9 cellular contexts compared by ENCODE assay signal in the genomic region with DNA sequence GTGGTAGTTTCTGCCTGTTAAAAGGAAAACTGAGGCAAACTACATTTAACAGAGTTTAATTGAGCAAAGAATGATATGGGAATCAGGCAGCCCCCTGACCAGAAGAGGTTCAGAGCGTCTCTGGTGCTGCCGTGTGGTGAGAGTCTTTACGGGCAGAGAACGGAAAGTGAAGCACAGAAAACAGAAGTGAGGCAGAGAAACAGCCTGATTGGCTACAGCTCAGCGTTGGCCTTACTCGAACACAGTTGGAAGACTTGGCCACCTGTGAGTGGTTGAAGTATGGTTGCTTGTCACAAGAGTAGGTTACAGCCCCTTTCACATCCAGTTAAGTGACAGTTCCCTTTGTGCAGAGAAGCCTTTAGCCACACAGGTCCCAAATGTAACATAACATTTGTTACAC. TPM values are rescaled to one million over a fixed set of nuclear protein-coding genes. Genes with fewer than 3 reads are reported as not detected.
DNase-seq lines count a peak whose midpoint lies in the region; ATAC-seq and TF ChIP-seq lines count a peak whose summit lies in the region.
"Had no signal": no experiment of that assay in that cellular context is flagged by ENCODE, and none has a peak within 500 bp of the region (broad histone marks: within the 10 kb centered on the region; RNA-seq: fewer than 3 reads in every experiment).

No MANE protein-coding gene starts in this region.

- peak overlapping the region; percentile 70 to 77 for H3K27ac Mint-ChIP-seq in T-cell

- 22% methylated on average over 6 of the region's 6 CpGs for WGBS in esophagus muscularis mucosa

- H3K9me3 Mint-ChIP-seq in T-cell: no peaks in the 10 kb centered on the region

- H3K27ac ChIP-seq in esophagus muscularis mucosa (replicated peaks in 1 of 4): no peak overlapping the region
- H3K27ac ChIP-seq: parathyroid adenoma had no signal

- H3K4me3 ChIP-seq in esophagus muscularis mucosa: peak overlapping the region; percentile 11 to 27 (median 17)

- H3K4me1 Mint-ChIP-seq in T-cell: peaks cover 11 to 20% (median 19%) of the 10 kb centered on the region in 3 donors

- H3K9me3 ChIP-seq in esophagus muscularis mucosa: no peaks in the 10 kb centered on the region

- H3K4me3 Mint-ChIP-seq in T-cell: peak overlapping the region; percentile 70 to 79 (median 77)

- TF ChIP-seq POLR2A in esophagus muscularis mucosa (IDR thresholded peaks at IDR 0.05; ENCODE audit: low read depth): no peak

- DNase-seq in activated T-cell treated with anti-CD3 and anti-CD28 coated beads for 24 hours (ENCODE audit: low read depth): peak; percentile 25
- no peak for DNase-seq in activated T-cell treated with anti-CD3 and anti-CD28 coated beads, Interleukin-2, amount 50 U/mL, for 1 hour
- peak in 30 of 34 experiments; percentile 15 to 71 (median 34) for DNase-seq in T-cell
- DNase-seq in esophagus muscularis mucosa (ENCODE audit: extremely low spot score): no peak
- DNase-seq in stimulated activated CD4-positive, alpha-beta T cell treated with anti-CD3 and anti-CD28 coated beads, Interleukin-4, amount 100 ng/mL, for 1 hour: peak; percentile 20
- no peak for DNase-seq in NCI-H1417 (lab: John Stamatoyannopoulos, UW)
- DNase-seq in NCI-H1930 (lab: John Stamatoyannopoulos, UW): no peak

- CTCF ChIA-PET in T-cell (lab: Charles Lee): interaction anchor here in 1 of 2 donors (1.8 kb wide), 1 partner anchor 13 kb away, joined by 11 read pairs; no protein-coding TSS in a partner anchor

- no peaks in the 10 kb centered on the region for H3K27me3 ChIP-seq in esophagus muscularis mucosa

- POLR2A ChIA-PET in T-cell (lab: Charles Lee): interaction anchor here in 1 of 2 donors (0.8 to 1.1 kb wide), 2 partner anchors 13 kb away, joined by 8 read pairs; no protein-coding TSS in a partner anchor

- no peaks in the 10 kb centered on the region for H3K36me3 Mint-ChIP-seq in T-cell

- ATAC-seq in HG03045 (IDR thresholded peaks at IDR 0.05; ENCODE audit: unreplicated experiment) (peak; percentile 98), T-cell (replicated peaks in 1 of 4) (peak; percentile 91 to 99 (median 96))

- H3K4me1 ChIP-seq in esophagus muscularis mucosa: peaks cover 0 to 10% (median 3%) of the 10 kb centered on the region in 4 donors
- H3K4me1 ChIP-seq: parathyroid adenoma had no signal

- no peaks in the 10 kb centered on the region for H3K36me3 ChIP-seq in esophagus muscularis mucosa

- no peak for TF ChIP-seq EP300 in esophagus muscularis mucosa (IDR thresholded peaks at IDR 0.05)

- intact Hi-C loops in esophagus muscularis mucosa (cut with DNase I): no loop called here

- peaks cover 6 to 8% of the 10 kb centered on the region in 2 donors for H3K27me3 Mint-ChIP-seq in T-cell

- TF ChIP-seq CTCF in esophagus muscularis mucosa (IDR thresholded peaks at IDR 0.05): no peak

RNA-seq across cellular contexts. Expression of a gene that starts 16.9 kb away (rescaled TPM):
- total RNA-seq in T-cell (1 to 10 TPM; 3.5 to 6.6 (median 3.8) TPM), esophagus muscularis mucosa (1 to 10 TPM; 1.2 to 4.6 (median 2.2) TPM)

Comparison
In these comparisons a context has a peak if more than half of its experiments do, and no peak if none do; other contexts are left out.
1. DNase-seq: peak in activated T-cell treated with anti-CD3 and anti-CD28 coated beads for 24 hours (single experiment), T-cell (30 of 34) and stimulated activated CD4-positive, alpha-beta T cell treated with anti-CD3 and anti-CD28 coated beads, Interleukin-4, amount 100 ng/mL, for 1 hour (single experiment); none in activated T-cell treated with anti-CD3 and anti-CD28 coated beads, Interleukin-2, amount 50 U/mL, for 1 hour (single experiment), esophagus muscularis mucosa (single experiment), NCI-H1417 (0 of 3) and NCI-H1930 (0 of 2).